In genomic region chr3:181488536-181488935, GRCh38 we compare ENCODE assay signal across 24 cellular contexts.
"Had no signal": no experiment of that assay in that cellular context is flagged by ENCODE, and none has a peak within 500 bp of the region (broad histone marks: within the 10 kb centered on the region; RNA-seq: fewer than 3 reads in every experiment).

No MANE protein-coding gene starts in this region.

- H3K4me3 ChIP-seq: body of pancreas, cardiac muscle cell, left lung, lung, sigmoid colon, smooth muscle cell, thyroid gland had no signal

- H3K27ac Mint-ChIP-seq: activated CD8-positive, alpha-beta memory T cell treated with anti-CD3 and anti-CD28 coated beads, Interleukin-2, amount 10 ng/mL, durations not matched to agents 7 days and 5 days; activated CD8-positive, alpha-beta T cell treated with anti-CD3 and anti-CD28 coated beads for 36 hours; activated naive CD8-positive, alpha-beta T cell treated with anti-CD3 and anti-CD28 coated beads, Interleukin-2, amount 50 U/mL, for 24 hours; activated T-helper 1 cell treated with anti-CD3 and anti-CD28 coated beads, Interleukin-12 subunit alpha, Interleukin-12 subunit beta, Interleukin-2, Interleukin-4 antibody, amounts not matched to agents 30 ng/mL and 10 ng/mL and 1 ng/mL, durations not matched to agents 14 hours and 24 hours and 36 hours; naive thymus-derived CD4-positive, alpha-beta T cell had no signal

- H3K36me3 ChIP-seq: cardiac muscle cell, left lung, sigmoid colon, thyroid gland had no signal

- H3K36me3 Mint-ChIP-seq: activated CD8-positive, alpha-beta memory T cell treated with anti-CD3 and anti-CD28 coated beads, Interleukin-2, amount 10 ng/mL, durations not matched to agents 7 days and 5 days had no signal

- H3K9me3 ChIP-seq: body of pancreas, left lung, sigmoid colon, thyroid gland had no signal

- DNase-seq: activated CD4-positive, alpha-beta T cell treated with anti-CD3 and anti-CD28 coated beads for 48 hours; activated CD8-positive, alpha-beta memory T cell treated with anti-CD3 and anti-CD28 coated beads, Interleukin-2, amount 10 ng/mL, durations not matched to agents 7 days and 5 days; activated CD8-positive, alpha-beta T cell treated with anti-CD3 and anti-CD28 coated beads for 36 hours; activated gamma-delta T cell; activated naive CD4-positive, alpha-beta T cell treated with anti-CD3 and anti-CD28 coated beads, Interleukin-2, amount 50 U/mL, for 16 hours; activated naive CD8-positive, alpha-beta T cell treated with anti-CD3 and anti-CD28 coated beads, Interleukin-2, amount 50 U/mL, for 24 hours; activated T-cell treated with anti-CD3 and anti-CD28 coated beads for 4 hours; anterior cingulate cortex; body of pancreas; dermis blood vessel endothelial cell; effector memory CD4-positive, alpha-beta T cell; foreskin keratinocyte; left lung; naive thymus-derived CD4-positive, alpha-beta T cell; retina; sigmoid colon; stimulated activated CD4-positive, alpha-beta T cell treated with anti-CD3 and anti-CD28 coated beads, Interleukin-4, amount 100 ng/mL, for 1 hour; stimulated activated naive CD4-positive, alpha-beta T cell; thyroid gland had no signal

- H3K27me3 Mint-ChIP-seq: activated CD8-positive, alpha-beta memory T cell treated with anti-CD3 and anti-CD28 coated beads, Interleukin-2, amount 10 ng/mL, durations not matched to agents 7 days and 5 days; activated CD8-positive, alpha-beta T cell treated with anti-CD3 and anti-CD28 coated beads for 36 hours; activated naive CD8-positive, alpha-beta T cell treated with anti-CD3 and anti-CD28 coated beads, Interleukin-2, amount 50 U/mL, for 24 hours had no signal

- H3K4me1 ChIP-seq: foreskin keratinocyte, left lung, sigmoid colon, thyroid gland had no signal

- ATAC-seq: activated CD8-positive, alpha-beta memory T cell treated with anti-CD3 and anti-CD28 coated beads, Interleukin-2, amount 10 ng/mL, durations not matched to agents 7 days and 5 days; activated CD8-positive, alpha-beta T cell treated with anti-CD3 and anti-CD28 coated beads for 36 hours; activated naive CD8-positive, alpha-beta T cell treated with anti-CD3 and anti-CD28 coated beads, Interleukin-2, amount 50 U/mL, for 24 hours; body of pancreas; foreskin keratinocyte; naive thymus-derived CD4-positive, alpha-beta T cell had no signal

- H3K4me1 Mint-ChIP-seq: activated CD8-positive, alpha-beta memory T cell treated with anti-CD3 and anti-CD28 coated beads, Interleukin-2, amount 10 ng/mL, durations not matched to agents 7 days and 5 days; activated naive CD8-positive, alpha-beta T cell treated with anti-CD3 and anti-CD28 coated beads, Interleukin-2, amount 50 U/mL, for 24 hours; naive thymus-derived CD4-positive, alpha-beta T cell had no signal

- H3K4me2 ChIP-seq: smooth muscle cell had no signal

- H3K9me3 Mint-ChIP-seq: activated T-helper 1 cell treated with anti-CD3 and anti-CD28 coated beads, Interleukin-12 subunit alpha, Interleukin-12 subunit beta, Interleukin-2, Interleukin-4 antibody, amounts not matched to agents 30 ng/mL and 10 ng/mL and 1 ng/mL, durations not matched to agents 14 hours and 24 hours and 36 hours; neural crest cell had no signal

- H3K4me3 Mint-ChIP-seq: activated CD8-positive, alpha-beta memory T cell treated with anti-CD3 and anti-CD28 coated beads, Interleukin-2, amount 10 ng/mL, durations not matched to agents 7 days and 5 days; activated CD8-positive, alpha-beta T cell treated with anti-CD3 and anti-CD28 coated beads for 36 hours; activated naive CD8-positive, alpha-beta T cell treated with anti-CD3 and anti-CD28 coated beads, Interleukin-2, amount 50 U/mL, for 24 hours; activated T-helper 1 cell treated with anti-CD3 and anti-CD28 coated beads, Interleukin-12 subunit alpha, Interleukin-12 subunit beta, Interleukin-2, Interleukin-4 antibody, amounts not matched to agents 30 ng/mL and 10 ng/mL and 1 ng/mL, durations not matched to agents 14 hours and 24 hours and 36 hours; naive thymus-derived CD4-positive, alpha-beta T cell; neural crest cell had no signal

- H3K27ac ChIP-seq: body of pancreas, cardiac muscle cell, foreskin keratinocyte, sigmoid colon, thyroid gland had no signal
